19 cellular contexts compared by ENCODE assay signal in genomic region chr3:146130881-146131371, GRCh38. TPM values are rescaled to one million over a fixed set of nuclear protein-coding genes. Genes with fewer than 3 reads are reported as not detected.
DNase-seq lines count a peak whose midpoint lies in the region; TF ChIP-seq lines count a peak whose summit lies in the region.
"Had no signal": no experiment of that assay in that cellular context is flagged by ENCODE, and none has a peak within 500 bp of the region (broad histone marks: within the 10 kb centered on the region; RNA-seq: fewer than 3 reads in every experiment).

No MANE protein-coding gene starts in this region.

- no peaks in the 10 kb centered on the region for H3K27me3 Mint-ChIP-seq in nephron progenitor cell (ENCODE audit: low read depth, poor library complexity)
- no peaks in the 10 kb centered on the region for H3K27me3 Mint-ChIP-seq in activated CD4-positive, alpha-beta memory T cell treated with anti-CD3 and anti-CD28 coated beads, Interleukin-2, amount 10 ng/mL, durations not matched to agents 7 days and 5 days
- H3K27me3 Mint-ChIP-seq: CD8-positive, alpha-beta memory T cell had no signal

- H3K9me3 Mint-ChIP-seq in nephron progenitor cell = no peaks in the 10 kb centered on the region
- H3K9me3 Mint-ChIP-seq in activated CD4-positive, alpha-beta memory T cell treated with anti-CD3 and anti-CD28 coated beads, Interleukin-2, amount 10 ng/mL, durations not matched to agents 7 days and 5 days = no peaks in the 10 kb centered on the region
- H3K9me3 Mint-ChIP-seq: CD8-positive, alpha-beta memory T cell had no signal

- DNase-seq in AG09309 (ENCODE audit: low read depth) = peak; percentile 62
- peak; percentile 81 for DNase-seq in HCEC 1CT
- DNase-seq in cardiac fibroblast (ENCODE audit: low read depth in 2 of 2) = peak; percentile 50 to 71
- no peak for DNase-seq in nephron progenitor cell
- DNase-seq in NCI-H1436 (lab: John Stamatoyannopoulos, UW) = no peak
- DNase-seq in activated CD4-positive, alpha-beta memory T cell treated with anti-CD3 and anti-CD28 coated beads, Interleukin-2, amount 10 ng/mL, durations not matched to agents 7 days and 5 days = no peak
- no peak for DNase-seq in activated CD4-positive, alpha-beta T cell treated with anti-CD3 and anti-CD28 coated beads, Interleukin-2, amount 50 U/mL, for 4 hours
- DNase-seq in head of caudate nucleus = no peak
- DNase-seq: activated CD4-positive, alpha-beta T cell treated with anti-CD3 and anti-CD28 coated beads for 4 hours; activated CD8-positive, alpha-beta memory T cell treated with anti-CD3 and anti-CD28 coated beads, Interleukin-2, amount 50 U/mL, for 4 hours; anterior cingulate cortex; CD8-positive, alpha-beta memory T cell; colonic mucosa; left colon; NCI-H526 treated with DMSO at 0.1 percent for 48 hours; PC-3; stimulated activated naive CD8-positive, alpha-beta T cell treated with anti-CD3 and anti-CD28 coated beads, Interleukin-15, Interleukin-2, amounts not matched to agents 100 U/mL and 50 U/mL, for 24 hours; T1000; upper lobe of right lung had no signal

- H3K27ac Mint-ChIP-seq in nephron progenitor cell = peak overlapping the region; percentile 54
- H3K27ac Mint-ChIP-seq in activated CD4-positive, alpha-beta memory T cell treated with anti-CD3 and anti-CD28 coated beads, Interleukin-2, amount 10 ng/mL, durations not matched to agents 7 days and 5 days = no peak overlapping the region

- H3K4me1 Mint-ChIP-seq in nephron progenitor cell = peaks cover 12% of the 10 kb centered on the region
- no peaks in the 10 kb centered on the region for H3K4me1 Mint-ChIP-seq in activated CD4-positive, alpha-beta memory T cell treated with anti-CD3 and anti-CD28 coated beads, Interleukin-2, amount 10 ng/mL, durations not matched to agents 7 days and 5 days
- H3K4me1 Mint-ChIP-seq: CD8-positive, alpha-beta memory T cell had no signal

- POLR2A ChIA-PET in activated CD4-positive, alpha-beta memory T cell treated with anti-CD3 and anti-CD28 coated beads, Interleukin-2, amount 10 ng/mL, durations not matched to agents 7 days and 5 days (lab: Charles Lee) = no interaction called here

- H3K4me3 Mint-ChIP-seq in nephron progenitor cell = no peak overlapping the region
- H3K4me3 Mint-ChIP-seq in activated CD4-positive, alpha-beta memory T cell treated with anti-CD3 and anti-CD28 coated beads, Interleukin-2, amount 10 ng/mL, durations not matched to agents 7 days and 5 days = no peak overlapping the region
- H3K4me3 Mint-ChIP-seq: CD8-positive, alpha-beta memory T cell had no signal

- TF ChIP-seq CTCF in AG09309 (IDR thresholded peaks at IDR 0.05; ENCODE audit: control insufficient read depth, insufficient read depth, low read depth, low read length, missing control alignments) = no peak
- no peak for TF ChIP-seq CTCF in cardiac fibroblast (IDR thresholded peaks at IDR 0.05; ENCODE audit: low read depth, low read length)
- no peak for TF ChIP-seq CTCF in nephron progenitor cell (IDR thresholded peaks at IDR 0.05)

- intact Hi-C loops in head of caudate nucleus (cut with DNase I) = no loop called here

- CTCF ChIA-PET in activated CD4-positive, alpha-beta memory T cell treated with anti-CD3 and anti-CD28 coated beads, Interleukin-2, amount 10 ng/mL, durations not matched to agents 7 days and 5 days (lab: Charles Lee) = no interaction called here

- H3K4me3 ChIP-seq in AG09309 (ENCODE audit: control insufficient read depth, low read depth, low read length) (no peak overlapping the region), cardiac fibroblast (replicated peaks in 1 of 2; ENCODE audit: low read depth in 2 of 2, low read length in 2 of 2) (no peak overlapping the region)
- H3K4me3 ChIP-seq: colonic mucosa, upper lobe of right lung had no signal

- H3K36me3 Mint-ChIP-seq in nephron progenitor cell (ENCODE audit: low read depth) = peaks cover 42% of the 10 kb centered on the region
- H3K36me3 Mint-ChIP-seq in activated CD4-positive, alpha-beta memory T cell treated with anti-CD3 and anti-CD28 coated beads, Interleukin-2, amount 10 ng/mL, durations not matched to agents 7 days and 5 days (ENCODE audit: low read depth) = no peaks in the 10 kb centered on the region
- H3K36me3 Mint-ChIP-seq: CD8-positive, alpha-beta memory T cell had no signal

RNA-seq across cellular contexts. Expression of gene PLOD2, which starts 30.1 kb away (rescaled TPM):
- total RNA-seq in activated CD4-positive, alpha-beta memory T cell treated with anti-CD3 and anti-CD28 coated beads, Interleukin-2, amount 10 ng/mL, durations not matched to agents 7 days and 5 days = 1 to 10 TPM in 1 of 2 experiments, under 1 TPM in 1; 0.53 to 1.1 TPM

Comparison
In these comparisons a context has a peak if more than half of its experiments do, and no peak if none do; other contexts are left out.
1. DNase-seq: peak in AG09309 (single experiment), HCEC 1CT (single experiment) and cardiac fibroblast (2 of 2); none in nephron progenitor cell (single experiment), NCI-H1436 (single experiment), activated CD4-positive, alpha-beta memory T cell treated with anti-CD3 and anti-CD28 coated beads, Interleukin-2, amount 10 ng/mL, durations not matched to agents 7 days and 5 days (single experiment), activated CD4-positive, alpha-beta T cell treated with anti-CD3 and anti-CD28 coated beads, Interleukin-2, amount 50 U/mL, for 4 hours (0 of 2) and head of caudate nucleus (0 of 42).